28 cellular contexts compared by ENCODE assay signal in the genomic region with DNA sequence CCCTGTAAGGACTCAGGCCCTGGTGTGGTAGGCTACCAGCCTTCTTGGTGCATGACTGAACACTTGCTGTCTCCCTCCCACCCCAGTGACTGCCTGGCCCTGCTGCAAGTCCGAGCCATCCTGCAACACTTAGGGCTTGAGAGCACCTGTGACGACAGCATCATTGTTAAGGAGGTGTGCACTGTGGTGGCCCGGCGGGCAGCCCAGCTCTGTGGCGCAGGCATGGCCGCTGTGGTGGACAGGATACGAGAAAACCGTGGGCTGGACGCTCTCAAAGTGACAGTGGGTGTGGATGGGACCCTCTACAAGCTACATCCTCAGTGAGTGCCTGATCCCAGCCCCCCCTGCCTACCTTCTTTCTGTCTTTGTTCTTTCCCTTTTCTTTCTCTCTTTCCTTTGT.
"Had no signal": no experiment of that assay in that cellular context is flagged by ENCODE, and none has a peak within 500 bp of the region (broad histone marks: within the 10 kb centered on the region; RNA-seq: fewer than 3 reads in every experiment).

No MANE protein-coding gene starts in this region.

- H3K27me3 Mint-ChIP-seq: activated CD4-positive, alpha-beta memory T cell treated with anti-CD3 and anti-CD28 coated beads for 36 hours; activated CD4-positive, alpha-beta T cell treated with anti-CD3 and anti-CD28 coated beads, Interleukin-2, amount 10 ng/mL, durations not matched to agents 24 days and 14 days; activated T-helper 17 cell treated with anti-CD3 and anti-CD28 coated beads, Interleukin-2, amount 50 U/mL, for 72 hours; central memory CD8-positive, alpha-beta T cell; dendritic cell treated with granulocyte-macrophage colony-stimulating factor and Interleukin-4, amounts not matched to agents 40 ng/mL and 50 ng/mL, for 4 days; naive thymus-derived CD4-positive, alpha-beta T cell; stimulated activated naive CD8-positive, alpha-beta T cell treated with anti-CD3 and anti-CD28 coated beads, Interleukin-15, Interleukin-2, amounts not matched to agents 100 ng/mL and 50 ng/mL, for 24 hours had no signal

- H3K27ac Mint-ChIP-seq: activated CD4-positive, alpha-beta memory T cell treated with anti-CD3 and anti-CD28 coated beads for 36 hours; activated CD4-positive, alpha-beta T cell treated with anti-CD3 and anti-CD28 coated beads, Interleukin-2, amount 10 ng/mL, durations not matched to agents 24 days and 14 days; activated T-helper 17 cell treated with anti-CD3 and anti-CD28 coated beads, Interleukin-2, amount 50 U/mL, for 72 hours; dendritic cell treated with granulocyte-macrophage colony-stimulating factor and Interleukin-4, amounts not matched to agents 40 ng/mL and 50 ng/mL, for 4 days; immature natural killer cell; stimulated activated naive CD8-positive, alpha-beta T cell treated with anti-CD3 and anti-CD28 coated beads, Interleukin-15, Interleukin-2, amounts not matched to agents 100 ng/mL and 50 ng/mL, for 24 hours had no signal

- H3K36me3 ChIP-seq: breast epithelium had no signal

- H3K9me3 Mint-ChIP-seq: activated CD4-positive, alpha-beta memory T cell treated with anti-CD3 and anti-CD28 coated beads for 36 hours; activated CD4-positive, alpha-beta T cell treated with anti-CD3 and anti-CD28 coated beads, Interleukin-2, amount 10 ng/mL, durations not matched to agents 24 days and 14 days; activated T-cell treated with anti-CD3 and anti-CD28 coated beads, Interleukin-2, amount 50 U/mL, for 4 hours; activated T-helper 17 cell treated with anti-CD3 and anti-CD28 coated beads, Interleukin-2, amount 50 U/mL, for 72 hours; central memory CD8-positive, alpha-beta T cell; dendritic cell treated with granulocyte-macrophage colony-stimulating factor and Interleukin-4, amounts not matched to agents 40 ng/mL and 50 ng/mL, for 4 days; immature natural killer cell; stimulated activated naive CD8-positive, alpha-beta T cell treated with anti-CD3 and anti-CD28 coated beads, Interleukin-15, Interleukin-2, amounts not matched to agents 100 ng/mL and 50 ng/mL, for 24 hours had no signal

- H3K4me1 Mint-ChIP-seq: activated CD4-positive, alpha-beta T cell treated with anti-CD3 and anti-CD28 coated beads, Interleukin-2, amount 10 ng/mL, durations not matched to agents 24 days and 14 days had no signal

- ATAC-seq: activated T-cell treated with anti-CD3 and anti-CD28 coated beads, Interleukin-2, amount 50 U/mL, for 4 hours; activated T-helper 17 cell treated with anti-CD3 and anti-CD28 coated beads, Interleukin-2, amount 50 U/mL, for 72 hours; heart left ventricle; left colon; naive thymus-derived CD4-positive, alpha-beta T cell; right cardiac atrium had no signal

- H3K27me3 ChIP-seq: breast epithelium, heart left ventricle, spleen, thyroid gland, upper lobe of left lung had no signal

- DNase-seq: activated CD4-positive, alpha-beta memory T cell treated with anti-CD3 and anti-CD28 coated beads for 36 hours; activated CD4-positive, alpha-beta T cell treated with anti-CD3 and anti-CD28 coated beads, Interleukin-2, amount 10 ng/mL, durations not matched to agents 24 days and 14 days; activated CD4-positive, CD25-positive, alpha-beta regulatory T cell treated with anti-CD3 and anti-CD28 coated beads, Interleukin-2, amount 50 U/mL, for 72 hours; activated gamma-delta T cell treated with Interleukin-2 at 50 U/mL for 16 hours; activated naive CD4-positive, alpha-beta T cell treated with anti-CD3 and anti-CD28 coated beads, Interleukin-2, amount 50 U/mL, for 16 hours; activated T-cell treated with anti-CD3 and anti-CD28 coated beads, Interleukin-2, amount 50 U/mL, for 4 hours; amniotic stem cell; foreskin fibroblast; heart left ventricle; hypothalamus; immature natural killer cell; kidney; left colon; mammary epithelial cell; midbrain; naive thymus-derived CD4-positive, alpha-beta T cell; nucleus accumbens; right cardiac atrium; spleen; substantia nigra; T-helper 2 cell; thyroid gland had no signal

- H3K9me3 ChIP-seq: breast epithelium, heart left ventricle, spleen, thyroid gland, upper lobe of left lung had no signal

- H3K27ac ChIP-seq: breast epithelium, heart left ventricle, spleen, thyroid gland, upper lobe of left lung had no signal

- H3K4me3 Mint-ChIP-seq: activated CD4-positive, alpha-beta memory T cell treated with anti-CD3 and anti-CD28 coated beads for 36 hours; activated CD4-positive, alpha-beta T cell treated with anti-CD3 and anti-CD28 coated beads, Interleukin-2, amount 10 ng/mL, durations not matched to agents 24 days and 14 days; activated T-cell treated with anti-CD3 and anti-CD28 coated beads, Interleukin-2, amount 50 U/mL, for 4 hours; activated T-helper 17 cell treated with anti-CD3 and anti-CD28 coated beads, Interleukin-2, amount 50 U/mL, for 72 hours; central memory CD8-positive, alpha-beta T cell; dendritic cell treated with granulocyte-macrophage colony-stimulating factor and Interleukin-4, amounts not matched to agents 40 ng/mL and 50 ng/mL, for 4 days; immature natural killer cell; naive thymus-derived CD4-positive, alpha-beta T cell; stimulated activated naive CD8-positive, alpha-beta T cell treated with anti-CD3 and anti-CD28 coated beads, Interleukin-15, Interleukin-2, amounts not matched to agents 100 ng/mL and 50 ng/mL, for 24 hours had no signal

- H3K36me3 Mint-ChIP-seq: immature natural killer cell had no signal

- H3K4me1 ChIP-seq: breast epithelium, thyroid gland, upper lobe of left lung had no signal

- H3K4me3 ChIP-seq: breast epithelium, heart left ventricle, spleen, thyroid gland, upper lobe of left lung had no signal
